ENCODE assay signal across 1 cellular context in the genomic region with DNA sequence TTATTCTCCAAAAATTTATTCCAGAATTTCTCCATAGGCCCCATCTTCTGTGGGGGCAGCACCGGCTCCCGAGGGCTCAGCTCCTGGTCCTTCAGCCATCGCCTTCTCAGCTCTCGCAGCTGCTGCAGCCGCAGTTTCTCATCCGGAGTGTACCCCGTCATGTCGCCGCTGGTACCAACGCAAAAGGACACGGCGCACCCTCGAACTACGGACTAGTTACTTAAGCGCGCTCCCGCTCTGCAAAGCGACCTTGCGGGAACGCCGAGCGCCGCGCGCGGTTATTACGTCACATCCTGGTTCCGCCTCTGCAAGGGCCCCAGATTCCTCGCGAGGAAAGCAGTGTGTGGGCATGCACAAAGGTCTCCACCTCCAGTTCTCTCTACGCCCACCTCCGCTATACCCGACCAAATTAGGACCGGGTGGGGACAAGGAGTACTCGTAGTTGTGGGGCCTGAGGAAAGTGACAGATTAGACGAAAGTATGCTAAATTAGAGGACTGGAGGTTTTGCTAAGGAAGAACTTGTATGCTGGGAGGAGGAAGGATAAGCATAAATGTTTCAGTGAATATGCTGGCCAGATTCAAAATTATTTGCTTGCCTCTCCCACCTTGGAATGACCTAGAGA.
TF ChIP-seq lines count a peak whose summit lies in the region.

Gene NDUFB6 (minus strand): TSS at position 260 of the 624 bp plus-strand sequence. CDS start 99 bp downstream, at position 161.

TF ChIP-seq in HepG2, 621 proteins besides CTCF, POLR2A, EP300 and RAD21 (continued from another document and continues in another):
- peak; percentile 77 for TF ChIP-seq ZNF280D (CRISPR knock-in tag; IDR thresholded peaks at IDR 0.05)
- TF ChIP-seq AGO2 (optimal IDR thresholded peaks at IDR 0.05; ENCODE audit: low read depth, low read length), result no peak
- TF ChIP-seq, protein P1, sequence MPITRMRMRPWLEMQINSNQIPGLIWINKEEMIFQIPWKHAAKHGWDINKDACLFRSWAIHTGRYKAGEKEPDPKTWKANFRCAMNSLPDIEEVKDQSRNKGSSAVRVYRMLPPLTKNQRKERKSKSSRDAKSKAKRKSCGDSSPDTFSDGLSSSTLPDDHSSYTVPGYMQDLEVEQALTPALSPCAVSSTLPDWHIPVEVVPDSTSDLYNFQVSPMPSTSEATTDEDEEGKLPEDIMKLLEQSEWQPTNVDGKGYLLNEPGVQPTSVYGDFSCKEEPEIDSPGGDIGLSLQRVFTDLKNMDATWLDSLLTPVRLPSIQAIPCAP (CRISPR knock-in tag; IDR thresholded peaks at IDR 0.05; ENCODE audit: low read depth), result no peak
- no peak; the same call in 1 of the 2 replicates for TF ChIP-seq GLI4 (CRISPR knock-in tag; IDR thresholded peaks at IDR 0.05; ENCODE audit: borderline replicate concordance)
- peak; percentile 53 for TF ChIP-seq FOXA3 (CRISPR knock-in tag; IDR thresholded peaks at IDR 0.05)
- no peak for TF ChIP-seq USF2 (IDR thresholded peaks at IDR 0.05; ENCODE audit: low read depth, low read length)
- TF ChIP-seq USF2 (CRISPR knock-in tag; IDR thresholded peaks at IDR 0.05; ENCODE audit: borderline replicate concordance), result peak; percentile 29; the same call in 1 of the 2 replicates
- TF ChIP-seq POLR2AphosphoS2 (IDR thresholded peaks at IDR 0.05; ENCODE audit: low read depth, low read length), result no peak
- peak; percentile 69; the same call in 1 of the 2 replicates for TF ChIP-seq IRF9 (CRISPR knock-in tag; IDR thresholded peaks at IDR 0.05; ENCODE audit: borderline replicate concordance)
- peak; percentile 72; the same call in 1 of the 2 replicates for TF ChIP-seq MXD3 (CRISPR knock-in tag; IDR thresholded peaks at IDR 0.05)
- no peak for TF ChIP-seq ZFP36L1 (CRISPR knock-in tag; IDR thresholded peaks at IDR 0.05)
- no peak for TF ChIP-seq ZNF101 (CRISPR knock-in tag; IDR thresholded peaks at IDR 0.05; ENCODE audit: borderline replicate concordance, low read depth)
- TF ChIP-seq ZNF18 (CRISPR knock-in tag; IDR thresholded peaks at IDR 0.05; ENCODE audit: insufficient replicate concordance), result no peak
- peak; percentile 95 for TF ChIP-seq POGZ (CRISPR knock-in tag; IDR thresholded peaks at IDR 0.05)
- TF ChIP-seq ARNT2 (CRISPR knock-in tag; IDR thresholded peaks at IDR 0.05; ENCODE audit: low read depth), result peak; percentile 73; the same call in 1 of the 2 replicates
- TF ChIP-seq MTF2 (CRISPR knock-in tag; IDR thresholded peaks at IDR 0.05; ENCODE audit: borderline replicate concordance), result no peak
- no peak for TF ChIP-seq ZNF207 (IDR thresholded peaks at IDR 0.05; ENCODE audit: borderline replicate concordance)
- peak; percentile 66 for TF ChIP-seq HNF4A (CRISPR knock-in tag; IDR thresholded peaks at IDR 0.05)
- no peak for TF ChIP-seq SRSF1 (optimal IDR thresholded peaks at IDR 0.05; ENCODE audit: low read depth, low read length)
- TF ChIP-seq, protein P2, sequence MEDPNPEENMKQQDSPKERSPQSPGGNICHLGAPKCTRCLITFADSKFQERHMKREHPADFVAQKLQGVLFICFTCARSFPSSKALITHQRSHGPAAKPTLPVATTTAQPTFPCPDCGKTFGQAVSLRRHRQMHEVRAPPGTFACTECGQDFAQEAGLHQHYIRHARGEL (CRISPR knock-in tag; IDR thresholded peaks at IDR 0.05), result no peak
- no peak for TF ChIP-seq RORA (CRISPR knock-in tag; IDR thresholded peaks at IDR 0.05)
- peak; percentile 77 for TF ChIP-seq MEF2D (CRISPR knock-in tag; IDR thresholded peaks at IDR 0.05)
- TF ChIP-seq HOXA9 (CRISPR knock-in tag; IDR thresholded peaks at IDR 0.05; ENCODE audit: borderline replicate concordance), result no peak
- TF ChIP-seq HNRNPUL1 (IDR thresholded peaks at IDR 0.05; ENCODE audit: low read depth, low read length), result no peak
- peak; percentile 79 for TF ChIP-seq TAF1 (CRISPR knock-in tag; IDR thresholded peaks at IDR 0.05)
- TF ChIP-seq ZFP37 (CRISPR knock-in tag; IDR thresholded peaks at IDR 0.05; ENCODE audit: borderline replicate concordance), result no peak
- no peak for TF ChIP-seq CHCHD3 (CRISPR knock-in tag; IDR thresholded peaks at IDR 0.05)
- TF ChIP-seq ZFP62 (CRISPR knock-in tag; IDR thresholded peaks at IDR 0.05), result no peak
- TF ChIP-seq ZBTB10 (CRISPR knock-in tag; IDR thresholded peaks at IDR 0.05; ENCODE audit: borderline replicate concordance), result 0 out of 2 replicates have a peak, but pooled peaks have one; percentile 53
- TF ChIP-seq ZNF574 (CRISPR knock-in tag; IDR thresholded peaks at IDR 0.05), result peak; percentile 94
- no peak for TF ChIP-seq NPAS2 (CRISPR knock-in tag; IDR thresholded peaks at IDR 0.05; ENCODE audit: borderline replicate concordance)
- TF ChIP-seq SIN3A (IDR thresholded peaks at IDR 0.05; ENCODE audit: borderline replicate concordance, low read depth, low read length), result peak; percentile 90
- TF ChIP-seq ZNF432 (CRISPR knock-in tag; IDR thresholded peaks at IDR 0.05; ENCODE audit: borderline replicate concordance), result no peak
- TF ChIP-seq, protein P3, sequence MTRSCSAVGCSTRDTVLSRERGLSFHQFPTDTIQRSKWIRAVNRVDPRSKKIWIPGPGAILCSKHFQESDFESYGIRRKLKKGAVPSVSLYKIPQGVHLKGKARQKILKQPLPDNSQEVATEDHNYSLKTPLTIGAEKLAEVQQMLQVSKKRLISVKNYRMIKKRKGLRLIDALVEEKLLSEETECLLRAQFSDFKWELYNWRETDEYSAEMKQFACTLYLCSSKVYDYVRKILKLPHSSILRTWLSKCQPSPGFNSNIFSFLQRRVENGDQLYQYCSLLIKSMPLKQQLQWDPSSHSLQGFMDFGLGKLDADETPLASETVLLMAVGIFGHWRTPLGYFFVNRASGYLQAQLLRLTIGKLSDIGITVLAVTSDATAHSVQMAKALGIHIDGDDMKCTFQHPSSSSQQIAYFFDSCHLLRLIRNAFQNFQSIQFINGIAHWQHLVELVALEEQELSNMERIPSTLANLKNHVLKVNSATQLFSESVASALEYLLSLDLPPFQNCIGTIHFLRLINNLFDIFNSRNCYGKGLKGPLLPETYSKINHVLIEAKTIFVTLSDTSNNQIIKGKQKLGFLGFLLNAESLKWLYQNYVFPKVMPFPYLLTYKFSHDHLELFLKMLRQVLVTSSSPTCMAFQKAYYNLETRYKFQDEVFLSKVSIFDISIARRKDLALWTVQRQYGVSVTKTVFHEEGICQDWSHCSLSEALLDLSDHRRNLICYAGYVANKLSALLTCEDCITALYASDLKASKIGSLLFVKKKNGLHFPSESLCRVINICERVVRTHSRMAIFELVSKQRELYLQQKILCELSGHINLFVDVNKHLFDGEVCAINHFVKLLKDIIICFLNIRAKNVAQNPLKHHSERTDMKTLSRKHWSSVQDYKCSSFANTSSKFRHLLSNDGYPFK (CRISPR knock-in tag; IDR thresholded peaks at IDR 0.05; ENCODE audit: borderline replicate concordance), result peak; percentile 64; the same call in 1 of the 2 replicates
- TF ChIP-seq SRSF4 (IDR thresholded peaks at IDR 0.05; ENCODE audit: low read depth, low read length, poor library complexity, severe bottlenecking), result no peak
- peak; percentile 60 for TF ChIP-seq ZSCAN21 (CRISPR knock-in tag; IDR thresholded peaks at IDR 0.05; ENCODE audit: borderline replicate concordance)
- TF ChIP-seq KMT2A (CRISPR knock-in tag; IDR thresholded peaks at IDR 0.05), result peak; percentile 87
- TF ChIP-seq ISL2 (CRISPR knock-in tag; IDR thresholded peaks at IDR 0.05), result peak; percentile 59; the same call in 1 of the 2 replicates
- TF ChIP-seq FOSL2 (CRISPR knock-in tag; IDR thresholded peaks at IDR 0.05), result peak; percentile 46; the same call in 1 of the 2 replicates
- no peak for TF ChIP-seq ZNF766 (CRISPR knock-in tag; IDR thresholded peaks at IDR 0.05; ENCODE audit: borderline replicate concordance)
- no peak for TF ChIP-seq ZNF883 (CRISPR knock-in tag; IDR thresholded peaks at IDR 0.05; ENCODE audit: not compliant biosample characterization)
